Comparison of ENCODE assay signal across 8 cellular contexts in the genomic region with DNA sequence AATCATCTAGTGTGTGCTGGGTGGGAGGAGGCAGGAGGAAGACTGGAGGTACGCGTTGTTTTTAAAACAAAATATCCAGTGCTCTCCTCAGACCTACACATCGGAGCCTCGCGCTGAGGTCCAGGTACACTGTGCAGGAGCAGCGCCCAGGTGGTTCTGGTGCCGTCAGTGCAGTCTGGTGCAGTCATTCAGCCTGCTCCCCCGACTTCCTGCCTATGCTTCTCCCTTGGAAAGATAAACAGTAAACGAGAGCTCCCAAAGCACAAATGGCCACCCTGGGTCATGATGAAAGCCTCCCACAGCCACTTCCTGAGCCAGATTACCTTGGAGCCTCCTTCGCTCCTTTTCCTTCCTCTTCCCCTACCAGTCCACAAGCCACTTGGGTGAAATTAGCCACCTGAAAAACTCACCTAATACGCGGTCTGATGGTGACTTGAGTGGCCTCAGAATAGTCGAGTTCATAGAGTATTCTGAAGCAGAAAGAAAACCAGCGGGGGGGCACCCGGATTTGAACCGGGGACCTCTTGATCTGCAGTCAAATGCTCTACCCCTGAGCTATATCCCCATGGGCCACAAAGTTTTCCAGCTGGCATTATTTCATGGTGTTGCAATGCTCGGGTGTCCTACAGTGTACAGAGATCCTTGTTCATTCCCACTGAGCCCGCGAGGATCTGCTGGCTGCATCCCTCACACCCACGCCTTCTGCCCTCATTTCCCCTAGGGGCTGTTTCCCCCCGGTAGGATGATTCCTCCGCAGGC.
DNase-seq lines count a peak whose midpoint lies in the region; ATAC-seq and TF ChIP-seq lines count a peak whose summit lies in the region.

No MANE protein-coding gene starts in this region.

- no peak overlapping the region for H3K27ac ChIP-seq in brain microvascular endothelial cell

- H3K4me3 ChIP-seq in MG63 = peak overlapping the region; percentile 34
- H3K4me3 ChIP-seq in brain microvascular endothelial cell (ENCODE audit: low read depth, low read length) = peak overlapping the region; percentile 20

- TF ChIP-seq CTCF in brain microvascular endothelial cell (IDR thresholded peaks at IDR 0.05; ENCODE audit: low read depth, low read length, missing control alignments) = no peak

- in situ Hi-C loops in brain microvascular endothelial cell (cut with HindIII; ENCODE audit: low pct_ligation_motif_present, low sequenced_read_pairs) = no loop called here

- ATAC-seq in left lobe of liver (peak; percentile 92), HG02571 (IDR thresholded peaks at IDR 0.05; ENCODE audit: unreplicated experiment) (no peak), GM21786 (IDR thresholded peaks at IDR 0.05; ENCODE audit: unreplicated experiment) (no peak), GM18909 (IDR thresholded peaks at IDR 0.05; ENCODE audit: poor library complexity, unreplicated experiment) (no peak)

- DNase-seq in Daoy (ENCODE audit: low read depth) = peak; percentile 96
- DNase-seq in MG63 = peak; percentile 78
- peak; percentile 85 for DNase-seq in brain microvascular endothelial cell
- DNase-seq in left lobe of liver (ENCODE audit: low spot score) = peak; percentile 77
- DNase-seq in T-helper 2 cell = no peak

- H3K36me3 ChIP-seq in MG63 = no peaks in the 10 kb centered on the region
- H3K36me3 ChIP-seq in brain microvascular endothelial cell (replicated peaks) = no peaks in the 10 kb centered on the region

- H3K9me3 ChIP-seq in MG63 = no peaks in the 10 kb centered on the region

- no peaks in the 10 kb centered on the region for H3K27me3 ChIP-seq in MG63
- peaks cover 11% of the 10 kb centered on the region for H3K27me3 ChIP-seq in brain microvascular endothelial cell (replicated peaks)

Comparison
In these comparisons a context has a peak if more than half of its experiments do, and no peak if none do; other contexts are left out.
1. DNase-seq: peak in Daoy (single experiment), MG63 (single experiment), brain microvascular endothelial cell (single experiment) and left lobe of liver (single experiment); none in T-helper 2 cell (0 of 5).